In the genomic region with DNA sequence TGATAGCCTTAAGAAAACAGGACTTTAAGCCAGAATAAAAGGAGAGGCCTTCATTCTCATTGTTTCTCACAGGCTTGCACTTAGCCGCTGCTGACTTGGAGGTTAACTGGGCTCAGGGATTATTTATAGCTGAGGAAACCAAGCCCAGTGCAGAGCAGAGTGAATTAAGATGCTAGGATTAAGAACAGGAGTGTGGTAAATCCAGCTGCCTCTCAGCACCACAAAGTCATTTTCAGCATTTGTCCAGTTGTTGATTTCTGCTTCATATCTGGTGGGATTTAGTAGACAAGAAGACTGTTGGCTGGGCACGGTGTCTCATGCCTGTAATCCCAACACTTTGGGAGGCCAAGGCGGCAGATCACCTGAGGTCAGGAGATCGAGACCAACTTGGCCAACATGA, we compare ENCODE assay signal across 19 cellular contexts. TPM values are rescaled to one million over a fixed set of nuclear protein-coding genes. Genes with fewer than 3 reads are reported as not detected.
A peak's percentile ranks its signal among the peaks of the same experiment; 100 is the strongest.
DNase-seq lines count a peak whose midpoint lies in the region; ATAC-seq and TF ChIP-seq lines count a peak whose summit lies in the region.
"Had no signal": no experiment of that assay in that cellular context is flagged by ENCODE, and none has a peak within 500 bp of the region (broad histone marks: within the 10 kb centered on the region; RNA-seq: fewer than 3 reads in every experiment).

No MANE protein-coding gene starts in this region.

- peak overlapping the region; percentile 42 for H3K9ac ChIP-seq in Loucy (ENCODE audit: low read depth, low read length, poor library complexity, severe bottlenecking)
- H3K9ac ChIP-seq: GM23248 had no signal

- H3K9me3 ChIP-seq in Loucy (ENCODE audit: insufficient read depth, low read depth, low read length) = no peaks in the 10 kb centered on the region
- H3K9me3 ChIP-seq: BE2C, SJCRH30 had no signal

- peak overlapping the region; percentile 29 for H3K4me2 ChIP-seq in Loucy (ENCODE audit: low read depth, low read length, poor library complexity, severe bottlenecking)
- H3K4me2 ChIP-seq: PC-9 had no signal

- H3K36me3 Mint-ChIP-seq in activated CD4-positive, alpha-beta T cell treated with anti-CD3 and anti-CD28 coated beads, Interleukin-2, amount 10 ng/mL, durations not matched to agents 7 days and 5 days (ENCODE audit: low read depth) = no peaks in the 10 kb centered on the region
- H3K36me3 Mint-ChIP-seq in activated CD4-positive, alpha-beta T cell treated with anti-CD3 and anti-CD28 coated beads for 36 hours (ENCODE audit: low read depth) = no peaks in the 10 kb centered on the region

- no peaks in the 10 kb centered on the region for H3F3A ChIP-seq in Loucy (ENCODE audit: low read depth)

- no peaks in the 10 kb centered on the region for H3K27me3 ChIP-seq in Loucy (ENCODE audit: insufficient read depth, low read length, poor library complexity, severe bottlenecking)
- H3K27me3 ChIP-seq: SJCRH30 had no signal

- no peaks in the 10 kb centered on the region for H3K36me3 ChIP-seq in Loucy (ENCODE audit: insufficient read depth, low read length)
- H3K36me3 ChIP-seq: BE2C, SJCRH30 had no signal

- peaks cover 71% of the 10 kb centered on the region for H3K4me1 ChIP-seq in Loucy (ENCODE audit: insufficient read depth, low read length, poor library complexity, severe bottlenecking)
- H3K4me1 ChIP-seq: BE2C, SJCRH30 had no signal

- DNase-seq in activated CD4-positive, alpha-beta T cell treated with anti-CD3 and anti-CD28 coated beads, Interleukin-2, amount 10 ng/mL, durations not matched to agents 7 days and 5 days = no peak
- no peak for DNase-seq in activated CD4-positive, alpha-beta T cell treated with anti-CD3 and anti-CD28 coated beads for 36 hours
- peak; percentile 18 for DNase-seq in mesenteric fat pad (ENCODE audit: low spot score)
- peak; percentile 20 for DNase-seq in stimulated activated CD8-positive, alpha-beta memory T cell treated with anti-CD3 and anti-CD28 coated beads, Interleukin-4, amount 100 ng/mL, for 48 hours
- DNase-seq in NCI-H2107 (lab: John Stamatoyannopoulos, UW) = no peak
- DNase-seq: 8988T, BE2C, DMS 273 treated with DMSO at 0.1 percent for 48 hours, GM23248, NCI-H1436, NCI-H748 treated with DMSO at 0.1 percent for 48 hours, PC-9, SJCRH30 had no signal

- peaks cover 2% of the 10 kb centered on the region for H3K9me3 Mint-ChIP-seq in activated CD4-positive, alpha-beta T cell treated with anti-CD3 and anti-CD28 coated beads, Interleukin-2, amount 10 ng/mL, durations not matched to agents 7 days and 5 days
- no peaks in the 10 kb centered on the region for H3K9me3 Mint-ChIP-seq in activated CD4-positive, alpha-beta T cell treated with anti-CD3 and anti-CD28 coated beads for 36 hours (ENCODE audit: low read depth)

- H3K79me2 ChIP-seq in Loucy (ENCODE audit: insufficient read depth, low read length) = no peaks in the 10 kb centered on the region

- CTCF ChIA-PET in activated CD4-positive, alpha-beta T cell treated with anti-CD3 and anti-CD28 coated beads, Interleukin-2, amount 10 ng/mL, durations not matched to agents 7 days and 5 days (lab: Charles Lee) = interaction anchor here (0.6 to 1.9 kb wide), 4 partner anchors 12 to 53 kb away, joined by 3 to 4 read pairs (median 3); no protein-coding TSS in a partner anchor
- CTCF ChIA-PET in activated CD4-positive, alpha-beta T cell treated with anti-CD3 and anti-CD28 coated beads for 36 hours (lab: Charles Lee) = interaction anchor here (1.6 kb wide), 1 partner anchor 238 kb away, joined by 3 read pairs; no protein-coding TSS in a partner anchor

- no peak overlapping the region for H3K4me3 ChIP-seq in Loucy (ENCODE audit: low read length, poor library complexity, severe bottlenecking)
- H3K4me3 ChIP-seq: GM12878, GM23248, PC-9, SJCRH30 had no signal

- peaks cover 72% of the 10 kb centered on the region for H3K4me1 Mint-ChIP-seq in activated CD4-positive, alpha-beta T cell treated with anti-CD3 and anti-CD28 coated beads, Interleukin-2, amount 10 ng/mL, durations not matched to agents 7 days and 5 days
- peaks cover 60% of the 10 kb centered on the region for H3K4me1 Mint-ChIP-seq in activated CD4-positive, alpha-beta T cell treated with anti-CD3 and anti-CD28 coated beads for 36 hours

- intact Hi-C loops in activated CD4-positive, alpha-beta T cell treated with anti-CD3 and anti-CD28 coated beads for 36 hours (cut with DNase I, micrococcal nuclease) = no loop called here

- no peak overlapping the region for H3K4me3 Mint-ChIP-seq in activated CD4-positive, alpha-beta T cell treated with anti-CD3 and anti-CD28 coated beads, Interleukin-2, amount 10 ng/mL, durations not matched to agents 7 days and 5 days
- no peak overlapping the region for H3K4me3 Mint-ChIP-seq in activated CD4-positive, alpha-beta T cell treated with anti-CD3 and anti-CD28 coated beads for 36 hours

- no peak for ATAC-seq in activated CD4-positive, alpha-beta T cell treated with anti-CD3 and anti-CD28 coated beads for 36 hours
- ATAC-seq in GM19397 (IDR thresholded peaks at IDR 0.05; ENCODE audit: unreplicated experiment) = no peak
- ATAC-seq in HG03354 (IDR thresholded peaks at IDR 0.05; ENCODE audit: poor library complexity, severe bottlenecking, unreplicated experiment) = no peak
- ATAC-seq: GM12878, HCT116 had no signal

- no peaks in the 10 kb centered on the region for H4K20me1 ChIP-seq in Loucy (ENCODE audit: insufficient read depth, low read length, poor library complexity, severe bottlenecking)

- POLR2A ChIA-PET in activated CD4-positive, alpha-beta T cell treated with anti-CD3 and anti-CD28 coated beads, Interleukin-2, amount 10 ng/mL, durations not matched to agents 7 days and 5 days (lab: Charles Lee) = no interaction called here
- POLR2A ChIA-PET in activated CD4-positive, alpha-beta T cell treated with anti-CD3 and anti-CD28 coated beads for 36 hours (lab: Charles Lee) = no interaction called here

- H2AFZ ChIP-seq in Loucy (ENCODE audit: low read length) = no peak overlapping the region
- H2AFZ ChIP-seq: GM23248, PC-9 had no signal

- peak overlapping the region; percentile 83 for H3K27ac Mint-ChIP-seq in activated CD4-positive, alpha-beta T cell treated with anti-CD3 and anti-CD28 coated beads, Interleukin-2, amount 10 ng/mL, durations not matched to agents 7 days and 5 days
- no peak overlapping the region for H3K27ac Mint-ChIP-seq in activated CD4-positive, alpha-beta T cell treated with anti-CD3 and anti-CD28 coated beads for 36 hours

- no peaks in the 10 kb centered on the region for H3K9me2 ChIP-seq in Loucy (replicated peaks; ENCODE audit: low read depth, low read length)

- TF ChIP-seq CTCF in Loucy (conservative IDR thresholded peaks at IDR 0.05; ENCODE audit: low read length) = no peak

- no peaks in the 10 kb centered on the region for H3K27me3 Mint-ChIP-seq in activated CD4-positive, alpha-beta T cell treated with anti-CD3 and anti-CD28 coated beads, Interleukin-2, amount 10 ng/mL, durations not matched to agents 7 days and 5 days
- H3K27me3 Mint-ChIP-seq in activated CD4-positive, alpha-beta T cell treated with anti-CD3 and anti-CD28 coated beads for 36 hours = no peaks in the 10 kb centered on the region

RNA-seq across cellular contexts. Expression of a gene that starts 14.3 kb away (rescaled TPM):
- total RNA-seq in activated CD4-positive, alpha-beta T cell treated with anti-CD3 and anti-CD28 coated beads, Interleukin-2, amount 10 ng/mL, durations not matched to agents 7 days and 5 days = 1 to 10 TPM; 8.2 to 8.6 TPM
- total RNA-seq in activated CD4-positive, alpha-beta T cell treated with anti-CD3 and anti-CD28 coated beads for 36 hours = 1 to 10 TPM; 1.7 to 1.9 TPM
- total RNA-seq in mesenteric fat pad = not detected
- total RNA-seq: GM12878, GM23248, NCI-H460, PC-9, SJCRH30 had no signal

RNA-seq across cellular contexts. Expression of a gene that starts 19.4 kb away (rescaled TPM):
- under 1 TPM; 0.10 TPM for total RNA-seq in activated CD4-positive, alpha-beta T cell treated with anti-CD3 and anti-CD28 coated beads, Interleukin-2, amount 10 ng/mL, durations not matched to agents 7 days and 5 days
- not detected for total RNA-seq in activated CD4-positive, alpha-beta T cell treated with anti-CD3 and anti-CD28 coated beads for 36 hours
- not detected for total RNA-seq in mesenteric fat pad
- total RNA-seq: GM23248, NCI-H460, PC-9, SJCRH30 had no signal

RNA-seq across cellular contexts. Expression of a gene that starts 31.4 kb away (rescaled TPM):
- 10 to 100 TPM; 12.3 to 13.0 TPM for total RNA-seq in activated CD4-positive, alpha-beta T cell treated with anti-CD3 and anti-CD28 coated beads, Interleukin-2, amount 10 ng/mL, durations not matched to agents 7 days and 5 days
- total RNA-seq in activated CD4-positive, alpha-beta T cell treated with anti-CD3 and anti-CD28 coated beads for 36 hours = 1 to 10 TPM; 3.2 TPM
- not detected for total RNA-seq in mesenteric fat pad
- total RNA-seq: GM12878, GM23248, NCI-H460, PC-9, SJCRH30 had no signal

RNA-seq across cellular contexts. Expression of a gene that starts 47.6 kb away (rescaled TPM):
- total RNA-seq in activated CD4-positive, alpha-beta T cell treated with anti-CD3 and anti-CD28 coated beads, Interleukin-2, amount 10 ng/mL, durations not matched to agents 7 days and 5 days = under 1 TPM; 0.33 to 0.60 TPM
- total RNA-seq in activated CD4-positive, alpha-beta T cell treated with anti-CD3 and anti-CD28 coated beads for 36 hours = not detected
- not detected for total RNA-seq in mesenteric fat pad
- total RNA-seq: GM12878, GM23248, NCI-H460, PC-9, SJCRH30 had no signal

RNA-seq across cellular contexts. Expression of a gene that starts 59.0 kb away (rescaled TPM):
- total RNA-seq in activated CD4-positive, alpha-beta T cell treated with anti-CD3 and anti-CD28 coated beads, Interleukin-2, amount 10 ng/mL, durations not matched to agents 7 days and 5 days = under 1 TPM; 0.15 TPM
- not detected for total RNA-seq in activated CD4-positive, alpha-beta T cell treated with anti-CD3 and anti-CD28 coated beads for 36 hours
- not detected for total RNA-seq in mesenteric fat pad
- total RNA-seq: GM12878, GM23248, NCI-H460, PC-9, SJCRH30 had no signal

Comparison
In these comparisons a context has a peak if more than half of its experiments do, and no peak if none do; other contexts are left out.
1. DNase-seq: peak in mesenteric fat pad (single experiment) and stimulated activated CD8-positive, alpha-beta memory T cell treated with anti-CD3 and anti-CD28 coated beads, Interleukin-4, amount 100 ng/mL, for 48 hours (single experiment); none in activated CD4-positive, alpha-beta T cell treated with anti-CD3 and anti-CD28 coated beads, Interleukin-2, amount 10 ng/mL, durations not matched to agents 7 days and 5 days (single experiment), activated CD4-positive, alpha-beta T cell treated with anti-CD3 and anti-CD28 coated beads for 36 hours (single experiment) and NCI-H2107 (single experiment).